8 cellular contexts compared by ENCODE assay signal in genomic region chr19:19900124-19900523, GRCh38. TPM values are rescaled to one million over a fixed set of nuclear protein-coding genes. Genes with fewer than 3 reads are reported as not detected.
DNase-seq lines count a peak whose midpoint lies in the region; ATAC-seq and TF ChIP-seq lines count a peak whose summit lies in the region.

No MANE protein-coding gene starts in this region.

- TF ChIP-seq RAD21 in neural cell (conservative IDR thresholded peaks at IDR 0.05): no peak

- H3F3A ChIP-seq in neural cell (ENCODE audit: insufficient read depth, low read length, poor library complexity, severe bottlenecking): no peaks in the 10 kb centered on the region

- peak overlapping the region; percentile 91 for H3K27ac ChIP-seq in neural cell (ENCODE audit: low read length)

- H3K9ac ChIP-seq in endocrine pancreas (ENCODE audit: control insufficient read depth, insufficient read depth, low read length) (peak overlapping the region; percentile 50), neural cell (ENCODE audit: low read length) (no peak overlapping the region)

- no peak for TF ChIP-seq EP300 in neural cell (conservative IDR thresholded peaks at IDR 0.05; ENCODE audit: poor library complexity, severe bottlenecking)

- H2AFZ ChIP-seq in neural cell (ENCODE audit: low read depth, low read length): no peak overlapping the region

- H4K20me1 ChIP-seq in neural cell (ENCODE audit: insufficient read depth): no peaks in the 10 kb centered on the region

- H3K4me3 ChIP-seq in AG10803 (ENCODE audit: low read length) (peak overlapping the region; percentile 86), endocrine pancreas (ENCODE audit: control insufficient read depth, insufficient read depth, low read length) (peak overlapping the region; percentile 87), neural cell (ENCODE audit: low read length) (peak overlapping the region; percentile 90)

- H3K36me3 ChIP-seq in endocrine pancreas (ENCODE audit: control insufficient read depth, insufficient read depth, low read length) (no peaks in the 10 kb centered on the region), neural cell (ENCODE audit: insufficient read depth, low read length) (peaks cover 3% of the 10 kb centered on the region)

- DNase-seq in AG10803 (ENCODE audit: low read depth): peak; percentile 80
- peak; percentile 90 for DNase-seq in RPMI7951 (ENCODE audit: low read depth)
- no peak for DNase-seq in T1000 (lab: John Stamatoyannopoulos, UW)
- no peak for DNase-seq in activated effector memory CD4-positive, alpha-beta T cell treated with anti-CD3 and anti-CD28 coated beads, Interleukin-2, amount 50 U/mL, for 16 hours
- DNase-seq in cerebellar cortex (ENCODE audit: low spot score): no peak

- no peaks in the 10 kb centered on the region for H3K9me2 ChIP-seq in neural cell (ENCODE audit: insufficient read depth, low read length)

- peak; percentile 6 for ATAC-seq in GM21423 (IDR thresholded peaks at IDR 0.05; ENCODE audit: unreplicated experiment)

- TF ChIP-seq CTCF in AG10803 (conservative IDR thresholded peaks at IDR 0.05; ENCODE audit: low read length): no peak
- no peak for TF ChIP-seq CTCF in neural cell (IDR thresholded peaks at IDR 0.05; ENCODE audit: poor library complexity, severe bottlenecking)

- H3K9me3 ChIP-seq in endocrine pancreas (ENCODE audit: control insufficient read depth, low read length) (no peaks in the 10 kb centered on the region), neural cell (ENCODE audit: low read length) (peaks cover 3% of the 10 kb centered on the region)

- H3K79me2 ChIP-seq in neural cell (replicated peaks; ENCODE audit: insufficient read depth, low read length): peaks cover 24% of the 10 kb centered on the region

- H3K4me1 ChIP-seq in endocrine pancreas (ENCODE audit: control insufficient read depth, insufficient read depth, low read length): no peaks in the 10 kb centered on the region

- no peaks in the 10 kb centered on the region for H3K27me3 ChIP-seq in endocrine pancreas (ENCODE audit: control insufficient read depth, insufficient read depth, low read length)
- H3K27me3 ChIP-seq in neural cell (ENCODE audit: insufficient read depth, low read depth, low read length): no peaks in the 10 kb centered on the region

- no peak overlapping the region for H3K4me2 ChIP-seq in neural cell (ENCODE audit: low read length)

TF ChIP-seq in neural cell, 6 proteins besides CTCF, POLR2A, EP300 and RAD21:
- TF ChIP-seq EZH2 (IDR thresholded peaks at IDR 0.05; ENCODE audit: borderline replicate concordance, insufficient read depth, low read length, poor library complexity, severe bottlenecking) (no peak), SMC3 (conservative IDR thresholded peaks at IDR 0.05; ENCODE audit: poor library complexity) (no peak), MXI1 (conservative IDR thresholded peaks at IDR 0.05; ENCODE audit: poor library complexity, severe bottlenecking) (no peak), TAF1 (IDR thresholded peaks at IDR 0.05; ENCODE audit: low read depth) (no peak), REST (IDR thresholded peaks at IDR 0.05; ENCODE audit: borderline replicate concordance) (no peak), POLR2AphosphoS5 (IDR thresholded peaks at IDR 0.05) (no peak)

RNA-seq across cellular contexts. Expression of gene ZNF93, which starts 0.6 kb away (rescaled TPM):
- 17.4 and 24.0 TPM in 2 replicates for total RNA-seq in RPMI7951 (2014; rRNA removed; shearing (Covaris generic))
- 14.9 and 20.4 TPM in 2 replicates for polyA plus RNA-seq in neural cell
- 41.4 and 42.7 TPM in 2 replicates for polyA minus RNA-seq in neural cell

RNA-seq across cellular contexts. Expression of gene ZNF253, which starts 34.4 kb away (rescaled TPM):
- 4.3 and 7.6 TPM in 2 replicates for total RNA-seq in RPMI7951 (2014; rRNA removed; shearing (Covaris generic))
- polyA plus RNA-seq in neural cell: 25.9 and 26.7 TPM in 2 replicates
- polyA minus RNA-seq in neural cell: 79.6 and 86.5 TPM in 2 replicates

Comparison
In these comparisons a context has a peak if more than half of its experiments do, and no peak if none do; other contexts are left out.
1. DNase-seq: peak in AG10803 (single experiment) and RPMI7951 (single experiment); none in T1000 (single experiment), activated effector memory CD4-positive, alpha-beta T cell treated with anti-CD3 and anti-CD28 coated beads, Interleukin-2, amount 50 U/mL, for 16 hours (single experiment) and cerebellar cortex (single experiment).
2. Peak in every context shown above with its lines, with median percentiles within 50 percentile points of each other: H3K4me3 ChIP-seq.